22 cellular contexts compared by ENCODE assay signal in the genomic region with DNA sequence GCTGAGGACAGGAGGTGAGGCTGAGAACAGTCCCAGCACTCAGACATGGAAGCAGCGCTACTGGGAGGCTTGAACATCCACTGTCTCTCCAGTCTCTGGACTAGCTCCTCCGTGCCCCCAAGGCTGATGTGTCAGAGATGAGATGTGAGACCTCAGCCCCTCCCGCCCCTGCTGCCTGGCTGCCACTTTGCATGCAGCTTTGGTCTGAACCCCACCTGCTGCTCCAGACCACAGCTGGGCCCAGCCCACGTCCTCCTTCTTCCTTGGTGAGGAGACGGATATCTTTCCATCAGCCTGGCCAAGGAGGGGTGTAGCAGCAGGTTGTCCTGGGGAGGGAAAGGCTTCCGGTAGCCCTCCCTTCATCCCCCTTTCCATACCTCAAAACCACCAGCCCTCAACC.
DNase-seq lines count a peak whose midpoint lies in the region; ATAC-seq and TF ChIP-seq lines count a peak whose summit lies in the region.
"Had no signal": no experiment of that assay in that cellular context is flagged by ENCODE, and none has a peak within 500 bp of the region (broad histone marks: within the 10 kb centered on the region; RNA-seq: fewer than 3 reads in every experiment).

No MANE protein-coding gene starts in this region.

- no peaks in the 10 kb centered on the region for H3K4me1 ChIP-seq in upper lobe of right lung
- H3K4me1 ChIP-seq in mammary epithelial cell (ENCODE audit: insufficient read depth, low read length) = no peaks in the 10 kb centered on the region
- H3K4me1 ChIP-seq: prostate gland had no signal

- H3K9me3 ChIP-seq in upper lobe of right lung (no peaks in the 10 kb centered on the region), mammary epithelial cell (replicated peaks; ENCODE audit: insufficient read depth, low read length) (peaks cover 23% of the 10 kb centered on the region)
- H3K9me3 ChIP-seq: prostate gland had no signal

- H3K4me3 Mint-ChIP-seq in brain = no peak overlapping the region
- H3K4me3 Mint-ChIP-seq in T-helper 2 cell treated with Interferon-gamma antibody and Interleukin-4, amounts not matched to agents 5 μg/mL and 100 μg/mL, for 36 hours = no peak overlapping the region
- H3K4me3 Mint-ChIP-seq: activated CD4-positive, alpha-beta T cell treated with anti-CD3 and anti-CD28 coated beads, Interleukin-2, amount 10 ng/mL, durations not matched to agents 24 days and 14 days; CD14-positive monocyte; T-cell had no signal

- peaks cover 0 to 2% (median 0%) of the 10 kb centered on the region in 5 experiments for H3K9me3 Mint-ChIP-seq in brain
- H3K9me3 Mint-ChIP-seq in T-helper 2 cell treated with Interferon-gamma antibody and Interleukin-4, amounts not matched to agents 5 μg/mL and 100 μg/mL, for 36 hours = no peaks in the 10 kb centered on the region
- H3K9me3 Mint-ChIP-seq: activated CD4-positive, alpha-beta T cell treated with anti-CD3 and anti-CD28 coated beads, Interleukin-2, amount 10 ng/mL, durations not matched to agents 24 days and 14 days; T-cell had no signal

- H3K9ac ChIP-seq in mammary epithelial cell (ENCODE audit: insufficient read depth, low read length) = no peak overlapping the region

- DNase-seq in cardiac septum (ENCODE audit: low spot score) (peak; percentile 50), left cardiac atrium (no peak), mesenteric fat pad (ENCODE audit: low spot score) (peak; percentile 62), upper lobe of right lung (peak; percentile 61), mammary epithelial cell (no peak), NCI-H2227 treated with DMSO at 0.1 percent for 48 hours (lab: John Stamatoyannopoulos, UW) (no peak)
- DNase-seq in T-helper 2 cell treated with Interferon-gamma antibody and Interleukin-4, amounts not matched to agents 5 μg/mL and 100 μg/mL, for 36 hours (ENCODE audit: low spot score) = no peak
- DNase-seq: activated CD4-positive, alpha-beta T cell treated with anti-CD3 and anti-CD28 coated beads, Interleukin-2, amount 10 ng/mL, durations not matched to agents 24 days and 14 days; activated T-cell treated with anti-CD3 and anti-CD28 coated beads for 4 hours; amniotic stem cell; effector CD8-positive, alpha-beta T cell; midbrain; NCI-H524 treated with DMSO at 0.1 percent for 48 hours; Right ventricle myocardium superior; substantia nigra; T-cell had no signal

- ATAC-seq in left cardiac atrium = no peak
- ATAC-seq in upper lobe of right lung = no peak
- ATAC-seq: T-cell had no signal

- CTCF ChIA-PET in mammary epithelial cell (lab: Charles Lee; ENCODE audit: low non-redundant PET) = no interaction called here

- H3K27ac Mint-ChIP-seq in brain = peak overlapping the region in 3 of 5 experiments; percentile 46 to 64 (median 51)
- H3K27ac Mint-ChIP-seq in T-helper 2 cell treated with Interferon-gamma antibody and Interleukin-4, amounts not matched to agents 5 μg/mL and 100 μg/mL, for 36 hours = no peak overlapping the region
- H3K27ac Mint-ChIP-seq: activated CD4-positive, alpha-beta T cell treated with anti-CD3 and anti-CD28 coated beads, Interleukin-2, amount 10 ng/mL, durations not matched to agents 24 days and 14 days; CD14-positive monocyte; T-cell had no signal

- H3K27ac ChIP-seq in upper lobe of right lung = no peak overlapping the region
- H3K27ac ChIP-seq in mammary epithelial cell (ENCODE audit: insufficient read depth, low read depth, low read length) = no peak overlapping the region
- H3K27ac ChIP-seq: cardiac muscle cell, HL-60, prostate gland had no signal

- TF ChIP-seq CTCF in brain (conservative IDR thresholded peaks at IDR 0.05) (no peak), upper lobe of right lung (IDR thresholded peaks at IDR 0.05) (no peak), mammary epithelial cell (conservative IDR thresholded peaks at IDR 0.05 in 1 of 2, IDR thresholded peaks at IDR 0.05 in 1 of 2; ENCODE audit: extremely low read depth in 1 of 2, insufficient read depth in 1 of 2, low read depth in 1 of 2, low read length in 2 of 2) (no peak)

- H3K27me3 Mint-ChIP-seq in brain = peaks cover 18% of the 10 kb centered on the region
- H3K27me3 Mint-ChIP-seq in T-helper 2 cell treated with Interferon-gamma antibody and Interleukin-4, amounts not matched to agents 5 μg/mL and 100 μg/mL, for 36 hours (ENCODE audit: low read depth) = no peaks in the 10 kb centered on the region

- dilution Hi-C loops in mammary epithelial cell (cut with HindIII; ENCODE audit: low sequenced_read_pairs) = no loop called here

- no peaks in the 10 kb centered on the region for H4K20me1 ChIP-seq in mammary epithelial cell (ENCODE audit: insufficient read depth, low read length)

- no peak overlapping the region for H3K4me2 ChIP-seq in mammary epithelial cell (ENCODE audit: insufficient read depth, low read depth, low read length)
- H3K4me2 ChIP-seq: smooth muscle cell had no signal

- BruUV-seq in mammary epithelial cell (replicated peaks; lab: Mats Ljungman, UMichigan) = no TSS peak

- peaks cover 30% of the 10 kb centered on the region for H3K4me1 Mint-ChIP-seq in brain
- H3K4me1 Mint-ChIP-seq in T-helper 2 cell treated with Interferon-gamma antibody and Interleukin-4, amounts not matched to agents 5 μg/mL and 100 μg/mL, for 36 hours (ENCODE audit: low read depth) = no peaks in the 10 kb centered on the region
- H3K4me1 Mint-ChIP-seq: activated CD4-positive, alpha-beta T cell treated with anti-CD3 and anti-CD28 coated beads, Interleukin-2, amount 10 ng/mL, durations not matched to agents 24 days and 14 days; CD14-positive monocyte; T-cell had no signal

- in situ Hi-C loops in mammary epithelial cell (cut with MboI; ENCODE audit: low sequenced_read_pairs in 2 of 2) = no loop called here

- intact Hi-C loops in cardiac septum (cut with DNase I) (no loop called here), left cardiac atrium (cut with DNase I) (no loop called here), upper lobe of right lung (cut with DNase I) (no loop called here), mammary epithelial cell (cut with micrococcal nuclease) (no loop called here)

- H2AFZ ChIP-seq in mammary epithelial cell (ENCODE audit: low read depth, low read length) = no peak overlapping the region

- H3K36me3 Mint-ChIP-seq in brain = no peaks in the 10 kb centered on the region
- no peaks in the 10 kb centered on the region for H3K36me3 Mint-ChIP-seq in T-helper 2 cell treated with Interferon-gamma antibody and Interleukin-4, amounts not matched to agents 5 μg/mL and 100 μg/mL, for 36 hours (ENCODE audit: low read depth)
- H3K36me3 Mint-ChIP-seq: CD14-positive monocyte, T-cell had no signal

- H3K36me3 ChIP-seq in upper lobe of right lung (no peaks in the 10 kb centered on the region), mammary epithelial cell (ENCODE audit: insufficient read depth, low read length) (no peaks in the 10 kb centered on the region)
- H3K36me3 ChIP-seq: cardiac muscle cell, prostate gland had no signal

- no peaks in the 10 kb centered on the region for H3K79me2 ChIP-seq in mammary epithelial cell (ENCODE audit: insufficient read depth, low read length)

- H3K27me3 ChIP-seq in upper lobe of right lung (peaks cover 4% of the 10 kb centered on the region), mammary epithelial cell (ENCODE audit: insufficient read depth, low read length) (no peaks in the 10 kb centered on the region)
- H3K27me3 ChIP-seq: cardiac muscle cell had no signal

- H3K4me3 ChIP-seq in upper lobe of right lung (no peak overlapping the region), mammary epithelial cell (replicated peaks in 1 of 3; ENCODE audit: insufficient read depth in 1 of 3, low read depth in 2 of 3, low read length in 3 of 3) (no peak overlapping the region)
- H3K4me3 ChIP-seq: cardiac muscle cell, prostate gland, smooth muscle cell had no signal

- 60% methylated on average over 3 of the region's 6 CpGs for WGBS in mammary epithelial cell (ENCODE audit: low coverage, missing lambda C conversion rate)

Comparison
In these comparisons a context has a peak if more than half of its experiments do, and no peak if none do; other contexts are left out.
1. DNase-seq: peak in cardiac septum (single experiment), mesenteric fat pad (single experiment) and upper lobe of right lung (single experiment); none in left cardiac atrium (single experiment), mammary epithelial cell (single experiment), NCI-H2227 treated with DMSO at 0.1 percent for 48 hours (single experiment) and T-helper 2 cell treated with Interferon-gamma antibody and Interleukin-4, amounts not matched to agents 5 μg/mL and 100 μg/mL, for 36 hours (single experiment).